ENCODE assay signal across 8 cellular contexts in genomic region chr1:181424786-181425403, GRCh38. TPM values are rescaled to one million over a fixed set of nuclear protein-coding genes. Genes with fewer than 3 reads are reported as not detected.
DNase-seq lines count a peak whose midpoint lies in the region; ATAC-seq and TF ChIP-seq lines count a peak whose summit lies in the region.

No MANE protein-coding gene starts in this region.

- H3K27ac ChIP-seq in RWPE2 (ENCODE audit: poor library complexity, severe bottlenecking) (no peak overlapping the region), thyroid gland (no peak overlapping the region)

- peak overlapping the region; percentile 43 for H3K4me3 Mint-ChIP-seq in activated T-helper 2 cell treated with anti-CD3 and anti-CD28 coated beads, Interferon-gamma antibody, Interleukin-2, Interleukin-4, amounts not matched to agents 10 μg/mL and 5 μg/mL and 100 μg/mL, durations not matched to agents 14 hours and 24 hours and 36 hours (ENCODE audit: low read depth)

- H3K9me2 ChIP-seq in Loucy (replicated peaks; ENCODE audit: low read depth, low read length), result no peaks in the 10 kb centered on the region

- TF ChIP-seq POLR2A in thyroid gland (IDR thresholded peaks at IDR 0.05), result no peak

- H3K27me3 ChIP-seq in Loucy (ENCODE audit: insufficient read depth, low read length, poor library complexity, severe bottlenecking) (no peaks in the 10 kb centered on the region), RWPE2 (ENCODE audit: insufficient read depth, poor library complexity, severe bottlenecking) (no peaks in the 10 kb centered on the region), thyroid gland (no peaks in the 10 kb centered on the region)

- no peaks in the 10 kb centered on the region for H3K79me2 ChIP-seq in Loucy (ENCODE audit: insufficient read depth, low read length)

- TF ChIP-seq CTCF in Loucy (conservative IDR thresholded peaks at IDR 0.05; ENCODE audit: low read length), result peak; percentile 100
- TF ChIP-seq CTCF in RWPE2 (IDR thresholded peaks at IDR 0.05; ENCODE audit: poor library complexity, severe bottlenecking), result peak; percentile 98
- TF ChIP-seq CTCF in omental fat pad (IDR thresholded peaks at IDR 0.05), result peak in 2 of 3 donors; percentile 78 to 94
- TF ChIP-seq CTCF in thyroid gland (IDR thresholded peaks at IDR 0.05), result peak; percentile 92 to 99 (median 98)

- no peaks in the 10 kb centered on the region for H4K20me1 ChIP-seq in Loucy (ENCODE audit: insufficient read depth, low read length, poor library complexity, severe bottlenecking)

- peak overlapping the region; percentile 67 for H3K4me2 ChIP-seq in Loucy (ENCODE audit: low read depth, low read length, poor library complexity, severe bottlenecking)

- WGBS in thyroid gland, 2 donors, result 10 to 20% methylated on average over 15 to 16 of the region's 16 CpGs

- H3K9me3 ChIP-seq in Loucy (ENCODE audit: insufficient read depth, low read depth, low read length) (no peaks in the 10 kb centered on the region), RWPE2 (ENCODE audit: severe bottlenecking) (no peaks in the 10 kb centered on the region), thyroid gland (no peaks in the 10 kb centered on the region)

- H3K4me3 ChIP-seq in Loucy (ENCODE audit: low read length, poor library complexity, severe bottlenecking) (peak overlapping the region; percentile 47), RWPE2 (ENCODE audit: severe bottlenecking) (no peak overlapping the region), thyroid gland (replicated peaks in 1 of 3) (no peak overlapping the region)

- ATAC-seq in RWPE2 (ENCODE audit: low read depth) (peak; percentile 52), omental fat pad (ENCODE audit: low FRiP score) (peak; percentile 43)

- no peaks in the 10 kb centered on the region for H3K9me3 Mint-ChIP-seq in activated T-helper 2 cell treated with anti-CD3 and anti-CD28 coated beads, Interferon-gamma antibody, Interleukin-2, Interleukin-4, amounts not matched to agents 10 μg/mL and 5 μg/mL and 100 μg/mL, durations not matched to agents 14 hours and 24 hours and 36 hours

- H3K27me3 Mint-ChIP-seq in activated T-helper 2 cell treated with anti-CD3 and anti-CD28 coated beads, Interferon-gamma antibody, Interleukin-2, Interleukin-4, amounts not matched to agents 10 μg/mL and 5 μg/mL and 100 μg/mL, durations not matched to agents 14 hours and 24 hours and 36 hours (ENCODE audit: low read depth), result peaks cover 25% of the 10 kb centered on the region

- DNase-seq in SIG-M5 treated with dmso at 0.1 percent for 504 hours (lab: John Stamatoyannopoulos, UW; ENCODE audit: unreplicated experiment) (peak; percentile 79), SIG-M5 (lab: John Stamatoyannopoulos, UW) (no peak), RWPE2 (ENCODE audit: low spot score) (no peak), foreskin melanocyte (peak; percentile 52), omental fat pad (ENCODE audit: low spot score) (peak; percentile 80), thyroid gland (peak; percentile 78 to 85)
- DNase-seq in activated T-helper 2 cell treated with anti-CD3 and anti-CD28 coated beads, Interferon-gamma antibody, Interleukin-2, Interleukin-4, amounts not matched to agents 10 μg/mL and 5 μg/mL and 100 μg/mL, durations not matched to agents 14 hours and 24 hours and 36 hours (ENCODE audit: low spot score), result peak; percentile 66

- no peaks in the 10 kb centered on the region for H3K36me3 Mint-ChIP-seq in activated T-helper 2 cell treated with anti-CD3 and anti-CD28 coated beads, Interferon-gamma antibody, Interleukin-2, Interleukin-4, amounts not matched to agents 10 μg/mL and 5 μg/mL and 100 μg/mL, durations not matched to agents 14 hours and 24 hours and 36 hours (ENCODE audit: low read depth)

- intact Hi-C loops in activated T-helper 2 cell treated with anti-CD3 and anti-CD28 coated beads, Interferon-gamma antibody, Interleukin-2, Interleukin-4, amounts not matched to agents 10 μg/mL and 5 μg/mL and 100 μg/mL, durations not matched to agents 14 hours and 24 hours and 36 hours (cut with micrococcal nuclease), result loop anchor here (1.0 to 5.0 kb wide), 2 partner anchors 108 to 235 kb away; no protein-coding TSS in a partner anchor
- intact Hi-C loops in thyroid gland (cut with DNase I), result loop anchor here (2.0 to 10.0 kb wide), 2 partner anchors 110 to 234 kb away; no protein-coding TSS in a partner anchor

- no peak overlapping the region for H3K27ac Mint-ChIP-seq in activated T-helper 2 cell treated with anti-CD3 and anti-CD28 coated beads, Interferon-gamma antibody, Interleukin-2, Interleukin-4, amounts not matched to agents 10 μg/mL and 5 μg/mL and 100 μg/mL, durations not matched to agents 14 hours and 24 hours and 36 hours

- H3K4me1 ChIP-seq in Loucy (ENCODE audit: insufficient read depth, low read length, poor library complexity, severe bottlenecking), result peaks cover 5% of the 10 kb centered on the region
- H3K4me1 ChIP-seq in RWPE2 (ENCODE audit: insufficient read depth, poor library complexity, severe bottlenecking), result no peaks in the 10 kb centered on the region
- peaks cover 0 to 3% of the 10 kb centered on the region in 2 donors for H3K4me1 ChIP-seq in thyroid gland

- peak overlapping the region; percentile 96 for H2AFZ ChIP-seq in Loucy (ENCODE audit: low read length)

- H3K9ac ChIP-seq in Loucy (ENCODE audit: low read depth, low read length, poor library complexity, severe bottlenecking), result peak overlapping the region; percentile 64

- H3K4me1 Mint-ChIP-seq in activated T-helper 2 cell treated with anti-CD3 and anti-CD28 coated beads, Interferon-gamma antibody, Interleukin-2, Interleukin-4, amounts not matched to agents 10 μg/mL and 5 μg/mL and 100 μg/mL, durations not matched to agents 14 hours and 24 hours and 36 hours (ENCODE audit: low read depth), result peaks cover 7% of the 10 kb centered on the region

- no peaks in the 10 kb centered on the region for H3F3A ChIP-seq in Loucy (ENCODE audit: low read depth)

- no peaks in the 10 kb centered on the region for H3K36me3 ChIP-seq in Loucy (ENCODE audit: insufficient read depth, low read length)
- H3K36me3 ChIP-seq in RWPE2 (ENCODE audit: low read depth), result no peaks in the 10 kb centered on the region
- no peaks in the 10 kb centered on the region for H3K36me3 ChIP-seq in thyroid gland

RNA-seq across cellular contexts. Expression of gene CACNA1E, which starts 58.4 kb away (rescaled TPM):
- total RNA-seq in activated T-helper 2 cell treated with anti-CD3 and anti-CD28 coated beads, Interferon-gamma antibody, Interleukin-2, Interleukin-4, amounts not matched to agents 10 μg/mL and 5 μg/mL and 100 μg/mL, durations not matched to agents 14 hours and 24 hours and 36 hours, result not detected in 2 replicates
- total RNA-seq in omental fat pad (1 to 10 TPM in 1 of 4 donors, under 1 TPM in 2, not detected in 1; 0.19 to 1.3 (median 0.44) TPM), thyroid gland (under 1 TPM; under 0.01 to 0.46 (median 0.15) TPM)

Comparison
In these comparisons a context has a peak if more than half of its experiments do, and no peak if none do; other contexts are left out.
1. DNase-seq: peak in SIG-M5 treated with dmso at 0.1 percent for 504 hours (single experiment), activated T-helper 2 cell treated with anti-CD3 and anti-CD28 coated beads, Interferon-gamma antibody, Interleukin-2, Interleukin-4, amounts not matched to agents 10 μg/mL and 5 μg/mL and 100 μg/mL, durations not matched to agents 14 hours and 24 hours and 36 hours (single experiment), foreskin melanocyte (single experiment), omental fat pad (single experiment) and thyroid gland (2 of 2); none in SIG-M5 (single experiment) and RWPE2 (single experiment).
2. Peak in every context shown above with its lines, with median percentiles within 50 percentile points of each other: CTCF ChIP-seq.